Comparison of ENCODE assay signal across 8 cellular contexts in genomic region chrX:13092455-13092941, GRCh38. TPM values are rescaled to one million over a fixed set of nuclear protein-coding genes. Genes with fewer than 3 reads are reported as not detected.
A peak's percentile ranks its signal among the peaks of the same experiment; 100 is the strongest.
DNase-seq lines count a peak whose midpoint lies in the region; ATAC-seq and TF ChIP-seq lines count a peak whose summit lies in the region.

No MANE protein-coding gene starts in this region.

- no peak overlapping the region for H3K4me3 ChIP-seq in suprapubic skin

- H3K36me3 ChIP-seq in suprapubic skin, result no peaks in the 10 kb centered on the region

- H3K4me1 ChIP-seq in suprapubic skin, result peaks cover 19% of the 10 kb centered on the region

- no peaks in the 10 kb centered on the region for H3K27me3 Mint-ChIP-seq in T-helper 2 cell treated with Interferon-gamma antibody and Interleukin-4, amounts not matched to agents 5 μg/mL and 100 μg/mL, for 36 hours (ENCODE audit: low read depth)

- 63% methylated on average over 7 of the region's 7 CpGs for WGBS in suprapubic skin

- H3K36me3 Mint-ChIP-seq in T-helper 2 cell treated with Interferon-gamma antibody and Interleukin-4, amounts not matched to agents 5 μg/mL and 100 μg/mL, for 36 hours (ENCODE audit: low read depth), result peaks cover 10% of the 10 kb centered on the region

- H3K27ac ChIP-seq in suprapubic skin, result no peak overlapping the region

- no peak for TF ChIP-seq CTCF in suprapubic skin (IDR thresholded peaks at IDR 0.05)

- H3K9me3 Mint-ChIP-seq in T-helper 2 cell treated with Interferon-gamma antibody and Interleukin-4, amounts not matched to agents 5 μg/mL and 100 μg/mL, for 36 hours, result no peaks in the 10 kb centered on the region

- H3K9me3 ChIP-seq in suprapubic skin, result no peaks in the 10 kb centered on the region

- peak overlapping the region; percentile 78 for H3K4me3 Mint-ChIP-seq in T-helper 2 cell treated with Interferon-gamma antibody and Interleukin-4, amounts not matched to agents 5 μg/mL and 100 μg/mL, for 36 hours

- H3K4me1 Mint-ChIP-seq in T-helper 2 cell treated with Interferon-gamma antibody and Interleukin-4, amounts not matched to agents 5 μg/mL and 100 μg/mL, for 36 hours (ENCODE audit: low read depth), result peaks cover 67% of the 10 kb centered on the region

- peak; percentile 64 for ATAC-seq in GM18520 (IDR thresholded peaks at IDR 0.05; ENCODE audit: unreplicated experiment)
- peak; percentile 70 for ATAC-seq in HG02981 (IDR thresholded peaks at IDR 0.05; ENCODE audit: unreplicated experiment)

- DNase-seq in T-helper 2 cell treated with Interferon-gamma antibody and Interleukin-4, amounts not matched to agents 5 μg/mL and 100 μg/mL, for 36 hours (ENCODE audit: low spot score), result peak; percentile 81
- DNase-seq in central memory CD4-positive, alpha-beta T cell, result peak; percentile 86
- DNase-seq in stimulated activated CD4-positive, alpha-beta T cell treated with anti-CD3 and anti-CD28 coated beads, TNF-alpha, amount 100 ng/mL, for 4 hours (ENCODE audit: low read depth in 3 of 3), result peak in 2 of 3 experiments; percentile 43 to 58
- DNase-seq in suprapubic skin (ENCODE audit: low spot score in 2 of 2) (no peak), NCI-H774 (lab: John Stamatoyannopoulos, UW) (no peak), erythroblast (lab: John Stamatoyannopoulos, UW) (no peak)

- peak overlapping the region; percentile 90 for H3K27ac Mint-ChIP-seq in T-helper 2 cell treated with Interferon-gamma antibody and Interleukin-4, amounts not matched to agents 5 μg/mL and 100 μg/mL, for 36 hours

- TF ChIP-seq EP300 in suprapubic skin (IDR thresholded peaks at IDR 0.05), result no peak

- H3K27me3 ChIP-seq in suprapubic skin, result no peaks in the 10 kb centered on the region

- TF ChIP-seq POLR2A in suprapubic skin (IDR thresholded peaks at IDR 0.05) (no peak), erythroblast (IDR thresholded peaks at IDR 0.05; ENCODE audit: low read length) (no peak)

RNA-seq across cellular contexts. Expression of gene FAM9C, which starts 48.1 kb away (rescaled TPM):
- total RNA-seq in suprapubic skin, result not detected

Comparison
In these comparisons a context has a peak if more than half of its experiments do, and no peak if none do; other contexts are left out.
1. DNase-seq: peak in T-helper 2 cell treated with Interferon-gamma antibody and Interleukin-4, amounts not matched to agents 5 μg/mL and 100 μg/mL, for 36 hours (single experiment), central memory CD4-positive, alpha-beta T cell (single experiment) and stimulated activated CD4-positive, alpha-beta T cell treated with anti-CD3 and anti-CD28 coated beads, TNF-alpha, amount 100 ng/mL, for 4 hours (2 of 3); none in suprapubic skin (0 of 2), NCI-H774 (single experiment) and erythroblast (0 of 2).